ENCODE assay signal across 8 cellular contexts in genomic region chr13:27826379-27827353, GRCh38. TPM values are rescaled to one million over a fixed set of nuclear protein-coding genes. Genes with fewer than 3 reads are reported as not detected.
DNase-seq lines count a peak whose midpoint lies in the region; ATAC-seq lines count a peak whose summit lies in the region.

No MANE protein-coding gene starts in this region.

- peak; percentile 92 to 95 for ATAC-seq in right cardiac atrium
- ATAC-seq in aorta (ENCODE audit: low FRiP score) = peak; percentile 91

- H3K4me3 ChIP-seq in right cardiac atrium (ENCODE audit: low read length) = no peak overlapping the region
- peak overlapping the region; percentile 49 for H3K4me3 ChIP-seq in rectal smooth muscle tissue (ENCODE audit: low read length)
- H3K4me3 ChIP-seq in aorta (ENCODE audit: low read length in 2 of 2) = no peak overlapping the region

- H3K9ac ChIP-seq in rectal smooth muscle tissue (ENCODE audit: low read length) = no peak overlapping the region

- 8% methylated on average over 30 of the region's 30 CpGs for WGBS in right cardiac atrium
- 11 to 12% methylated on average over 30 of the region's 30 CpGs for WGBS in aorta, 2 donors

- H3K27me3 ChIP-seq in right cardiac atrium (ENCODE audit: control insufficient read depth, insufficient read depth) = peaks cover 2% of the 10 kb centered on the region
- peaks cover 18% of the 10 kb centered on the region for H3K27me3 ChIP-seq in rectal smooth muscle tissue (ENCODE audit: control insufficient read depth, insufficient read depth, low read length)
- H3K27me3 ChIP-seq in aorta (ENCODE audit: control insufficient read depth in 1 of 2, insufficient read depth in 2 of 2, low read length in 1 of 2) = no peaks in the 10 kb centered on the region

- H3K4me1 ChIP-seq in right cardiac atrium (ENCODE audit: control insufficient read depth, insufficient read depth, low read length) = no peaks in the 10 kb centered on the region
- H3K4me1 ChIP-seq in rectal smooth muscle tissue (ENCODE audit: control insufficient read depth, insufficient read depth, low read length) = no peaks in the 10 kb centered on the region
- no peaks in the 10 kb centered on the region for H3K4me1 ChIP-seq in aorta (ENCODE audit: control insufficient read depth in 1 of 2, insufficient read depth in 2 of 2, low read length in 2 of 2)

- no peak overlapping the region for H3K27ac ChIP-seq in right cardiac atrium (ENCODE audit: low read length)
- no peak overlapping the region for H3K27ac ChIP-seq in rectal smooth muscle tissue (ENCODE audit: low read depth, low read length)
- H3K27ac ChIP-seq in aorta (ENCODE audit: low read depth in 1 of 2, low read length in 2 of 2) = no peak overlapping the region

- H3K36me3 ChIP-seq in rectal smooth muscle tissue (ENCODE audit: control insufficient read depth, insufficient read depth, low read length) = no peaks in the 10 kb centered on the region
- H3K36me3 ChIP-seq in aorta (ENCODE audit: control insufficient read depth in 1 of 2, insufficient read depth in 2 of 2, low read length in 1 of 2) = no peaks in the 10 kb centered on the region

- no peaks in the 10 kb centered on the region for H3K9me3 ChIP-seq in right cardiac atrium (ENCODE audit: control insufficient read depth, low read length)
- no peaks in the 10 kb centered on the region for H3K9me3 ChIP-seq in aorta (ENCODE audit: control insufficient read depth, low read length)

- peak; percentile 68 to 86 (median 78) for DNase-seq in NCI-H1417 (lab: John Stamatoyannopoulos, UW)
- DNase-seq in NCI-H1417 treated with DMSO at 0.1 percent for 48 hours (lab: John Stamatoyannopoulos, UW) = no peak
- peak; percentile 70 for DNase-seq in NCI-H146 (lab: John Stamatoyannopoulos, UW)
- peak; percentile 46 for DNase-seq in T follicular helper cell (ENCODE audit: low read depth)
- peak in 57 of 58 donors; percentile 24 to 88 (median 66) for DNase-seq in anterior cingulate cortex (lab: John Stamatoyannopoulos, UW)
- DNase-seq in right cardiac atrium = peak; percentile 73 to 90 (median 86)
- peak; percentile 82 to 92 for DNase-seq in aorta

- intact Hi-C loops in right cardiac atrium (cut with DNase I) = loop anchor here (5.0 to 10.0 kb wide), 6 partner anchors 158 to 464 kb away; partner anchors contain the start of gene URAD (in 1 of the 4)
- intact Hi-C loops in aorta (cut with DNase I) = loop anchor here (2.0 to 5.0 kb wide), 6 partner anchors 171 to 464 kb away; no protein-coding TSS in a partner anchor

RNA-seq across cellular contexts. Expression of gene GSX1, which starts 34.4 kb away (rescaled TPM):
- total RNA-seq in right cardiac atrium (not detected), aorta (not detected)
- polyA plus RNA-seq in right cardiac atrium (not detected), aorta (not detected)
